Comparison of ENCODE assay signal across 9 cellular contexts in genomic region chr12:54526800-54527630, GRCh38. TPM values are rescaled to one million over a fixed set of nuclear protein-coding genes. Genes with fewer than 3 reads are reported as not detected.
DNase-seq lines count a peak whose midpoint lies in the region; ATAC-seq, FAIRE-seq and TF ChIP-seq lines count a peak whose summit lies in the region.
"Had no signal": no experiment of that assay in that cellular context is flagged by ENCODE, and none has a peak within 500 bp of the region (broad histone marks: within the 10 kb centered on the region; RNA-seq: fewer than 3 reads in every experiment).

No MANE protein-coding gene starts in this region.

- WGBS in prostate gland: 49% methylated on average over 9 of the region's 9 CpGs

- peak; percentile 63 for TF ChIP-seq CTCF in GM12865 (IDR thresholded peaks at IDR 0.05; ENCODE audit: insufficient read depth, low read depth, low read length, missing control alignments)
- TF ChIP-seq CTCF in ascending aorta (IDR thresholded peaks at IDR 0.05): peak; percentile 38 to 62 (median 51)
- peak; percentile 38 for TF ChIP-seq CTCF in kidney (IDR thresholded peaks at IDR 0.05; ENCODE audit: borderline replicate concordance, extremely low read depth, insufficient read depth)
- peak in 2 of 4 experiments; percentile 5 to 15 for TF ChIP-seq CTCF in prostate gland (IDR thresholded peaks at IDR 0.05)

- no peak overlapping the region for H3K9ac ChIP-seq in kidney (ENCODE audit: low read length in 2 of 2)

- DNase-seq in ACHN (peak; percentile 70), GM12865 (ENCODE audit: low read depth) (peak; percentile 28), OCI-M1 (lab: John Stamatoyannopoulos, UW) (peak; percentile 64), ascending aorta (ENCODE audit: low spot score in 2 of 2) (peak in 1 of 2 donors; percentile 67), kidney (no peak), prostate gland (ENCODE audit: low spot score) (no peak)
- peak; percentile 21 for DNase-seq in stimulated activated CD8-positive, alpha-beta memory T cell treated with anti-CD3 and anti-CD28 coated beads, Interleukin-7, amount 100 ng/mL, for 24 hours (ENCODE audit: low read depth)

- H3K9me3 ChIP-seq in ascending aorta: no peaks in the 10 kb centered on the region
- H3K9me3 ChIP-seq in kidney (ENCODE audit: control insufficient read depth in 1 of 2, low read length in 2 of 2): no peaks in the 10 kb centered on the region
- no peaks in the 10 kb centered on the region for H3K9me3 ChIP-seq in prostate gland

- no peaks in the 10 kb centered on the region for H3K27me3 ChIP-seq in ascending aorta
- no peaks in the 10 kb centered on the region for H3K27me3 ChIP-seq in prostate gland (replicated peaks; ENCODE audit: insufficient read depth)

- TF ChIP-seq POLR2A in prostate gland (IDR thresholded peaks at IDR 0.05): no peak

- H3K27ac ChIP-seq in ascending aorta (no peak overlapping the region), kidney (ENCODE audit: low read depth in 2 of 2, low read length in 2 of 2) (no peak overlapping the region), prostate gland (no peak overlapping the region)

- no peak for FAIRE-seq in kidney (lab: Jason Lieb, UNC)

- intact Hi-C loops in ascending aorta (cut with DNase I) (loop anchor here (5.0 kb wide), 1 partner anchor 50 kb away; no protein-coding TSS in a partner anchor), kidney (cut with DNase I) (no loop called here), prostate gland (cut with DNase I) (no loop called here)

- H3K4me1 ChIP-seq in ascending aorta: no peaks in the 10 kb centered on the region
- no peaks in the 10 kb centered on the region for H3K4me1 ChIP-seq in kidney (ENCODE audit: control insufficient read depth in 1 of 2, insufficient read depth in 1 of 2, low read depth in 1 of 2, low read length in 2 of 2)
- no peaks in the 10 kb centered on the region for H3K4me1 ChIP-seq in prostate gland (replicated peaks)

- H3K36me3 ChIP-seq in ascending aorta (no peaks in the 10 kb centered on the region), kidney (ENCODE audit: control insufficient read depth in 1 of 2, insufficient read depth in 2 of 2, low read length in 2 of 2) (no peaks in the 10 kb centered on the region), prostate gland (no peaks in the 10 kb centered on the region)

- ATAC-seq in GM21515 (IDR thresholded peaks at IDR 0.05; ENCODE audit: unreplicated experiment): no peak

- H3K4me3 ChIP-seq in GM12865 (ENCODE audit: low read depth, low read length) (no peak overlapping the region), ascending aorta (no peak overlapping the region), kidney (ENCODE audit: low read length in 2 of 2) (no peak overlapping the region), prostate gland (no peak overlapping the region)

- in situ Hi-C loops in ACHN (cut with HindIII; ENCODE audit: low pct_ligation_motif_present, low pct_unique_long_range_greater_than_20kb, low sequenced_read_pairs): no loop called here

RNA-seq across cellular contexts. Expression of gene PDE1B, which starts 22.4 kb away (rescaled TPM):
- total RNA-seq in ascending aorta (82.1 TPM), kidney (7.5 TPM), prostate gland (1 to 10 TPM in 1 of 2 donors, under 1 TPM in 1; 0.96 to 3.5 TPM)
- polyA plus RNA-seq in kidney (ENCODE audit: insufficient read depth, low read depth, low replicate concordance): 4.4 TPM
- total RNA-seq: glomerular endothelial cell had no signal

RNA-seq across cellular contexts. Expression of gene NCKAP1L, which starts 29.5 kb away (rescaled TPM):
- total RNA-seq in ascending aorta: 5.4 TPM
- 36.3 TPM for total RNA-seq in kidney
- 1.8 TPM for polyA plus RNA-seq in kidney (ENCODE audit: insufficient read depth, low read depth, low replicate concordance)
- total RNA-seq in prostate gland: 10 to 100 TPM in 1 of 2 donors, 1 to 10 TPM in 1; 3.6 to 10.2 TPM
- total RNA-seq: glomerular endothelial cell had no signal

RNA-seq across cellular contexts. Expression of gene GTSF1, which starts 53.6 kb away (rescaled TPM):
- total RNA-seq in ascending aorta: not detected
- 0.72 TPM for total RNA-seq in kidney
- not detected for polyA plus RNA-seq in kidney (ENCODE audit: insufficient read depth, low read depth, low replicate concordance)
- total RNA-seq in prostate gland: 10 to 100 TPM in 1 of 2 donors, not detected in 1; 50.7 TPM
- total RNA-seq: glomerular endothelial cell had no signal

Comparison
In these comparisons a context has a peak if more than half of its experiments do, and no peak if none do; other contexts are left out.
1. DNase-seq: peak in ACHN (single experiment), GM12865 (single experiment), OCI-M1 (single experiment) and stimulated activated CD8-positive, alpha-beta memory T cell treated with anti-CD3 and anti-CD28 coated beads, Interleukin-7, amount 100 ng/mL, for 24 hours (single experiment); none in kidney (single experiment) and prostate gland (single experiment).